8 cellular contexts compared by ENCODE assay signal in the genomic region with DNA sequence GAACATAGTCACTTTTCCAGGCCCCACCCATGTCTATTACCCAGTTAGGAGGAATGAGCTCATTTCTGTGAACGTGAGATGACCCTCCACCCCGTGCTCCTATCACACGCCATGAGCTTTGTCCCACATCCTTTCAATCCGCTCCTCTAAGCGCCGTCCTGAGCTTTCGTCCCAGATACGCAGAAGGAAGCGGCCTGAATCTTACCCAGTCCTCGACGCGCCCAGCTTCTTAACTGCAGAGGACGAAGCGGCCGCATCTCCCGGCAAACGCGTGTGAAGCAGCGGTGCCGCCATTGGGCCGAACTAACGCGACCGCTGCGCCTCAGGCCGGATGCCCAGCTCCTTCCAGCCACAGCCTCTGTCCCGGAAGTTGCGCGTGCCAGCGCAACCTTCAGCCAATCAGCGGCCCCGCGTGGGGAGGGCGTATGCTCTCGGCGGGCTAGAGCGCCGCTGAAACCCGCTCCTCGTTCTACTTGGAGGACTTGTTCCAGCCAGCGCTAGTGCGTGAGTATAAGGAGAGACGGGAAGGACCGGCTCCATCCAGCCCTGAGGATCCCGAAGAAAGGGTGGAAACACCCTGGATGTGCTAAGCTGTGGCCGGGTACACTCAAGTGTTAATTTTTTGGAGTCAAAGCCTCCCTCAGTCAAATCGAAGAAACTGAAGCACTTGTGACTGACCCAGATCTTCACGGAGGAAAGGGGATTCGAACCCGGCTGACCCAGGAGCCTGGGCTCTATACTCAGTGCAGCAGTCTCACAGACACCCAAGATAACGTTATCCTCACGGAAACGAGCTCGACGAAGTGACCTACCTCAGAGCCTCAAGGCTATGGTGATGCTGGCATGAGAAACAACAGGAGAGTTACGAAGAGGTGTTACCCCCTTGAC. TPM values are rescaled to one million over a fixed set of nuclear protein-coding genes. Genes with fewer than 3 reads are reported as not detected.
DNase-seq lines count a peak whose midpoint lies in the region; ATAC-seq, FAIRE-seq and TF ChIP-seq lines count a peak whose summit lies in the region.
"Not testable (repeated sequence)": the region's sequence is repeated elsewhere in the genome, so short reads cannot be mapped to it uniquely, and the experiment has no call there.

RRN3 (minus strand) TSS at position 333 of the 888 bp plus-strand sequence; CDS start at position 294, 39 bp downstream.

- peak within 1 kb of the TSS; percentile 85 to 88 for H3K4me3 ChIP-seq in kidney (ENCODE audit: low read length in 2 of 2)

- H3K36me3 ChIP-seq in kidney (ENCODE audit: control insufficient read depth in 1 of 2, insufficient read depth in 2 of 2, low read length in 2 of 2), result not testable (repeated sequence)

- ATAC-seq in HG03432 (IDR thresholded peaks at IDR 0.05; ENCODE audit: unreplicated experiment), result peak; percentile 97

- not testable (repeated sequence) for FAIRE-seq in kidney (lab: Jason Lieb, UNC)

- H3K4me1 ChIP-seq in kidney (ENCODE audit: control insufficient read depth in 1 of 2, insufficient read depth in 1 of 2, low read depth in 1 of 2, low read length in 2 of 2), result not testable (repeated sequence)

- not testable (repeated sequence) for TF ChIP-seq CTCF in kidney (IDR thresholded peaks at IDR 0.05; ENCODE audit: borderline replicate concordance, extremely low read depth, insufficient read depth)

- not testable (repeated sequence) for H3K9me3 ChIP-seq in kidney (ENCODE audit: control insufficient read depth in 1 of 2, low read length in 2 of 2)

- intact Hi-C loops in kidney (cut with DNase I), result not testable (repeated sequence)

- DNase-seq in AML-193 (lab: John Stamatoyannopoulos, UW) (peak; percentile 72 to 82), NCI-H460 (ENCODE audit: extremely low read depth, low read depth) (peak; percentile 90), cerebellum (ENCODE audit: low spot score) (peak; percentile 88), kidney (peak; percentile 97)
- DNase-seq in activated CD4-positive, alpha-beta T cell treated with anti-CD3 and anti-CD28 coated beads for 1 hour, result peak; percentile 76
- peak; percentile 92 for DNase-seq in stimulated activated CD4-positive, alpha-beta T cell treated with anti-CD3 and anti-CD28 coated beads, Interleukin-15, amount 100 ng/mL, for 24 hours

- peak; percentile 88 for TF ChIP-seq POLR2A in GM19193 (IDR thresholded peaks at IDR 0.05; ENCODE audit: extremely low read depth, insufficient read depth, insufficient read length)

- H3K27ac ChIP-seq in kidney (ENCODE audit: low read depth in 2 of 2, low read length in 2 of 2), result peak within 1 kb of the TSS; percentile 76 to 87

- H3K9ac ChIP-seq in kidney (ENCODE audit: low read length in 2 of 2), result peak within 1 kb of the TSS; percentile 55 to 89

RNA-seq across cellular contexts. Expression of gene RRN3, which starts in this region (rescaled TPM):
- 62.1 and 63.2 TPM in 2 replicates for total RNA-seq in NCI-H460 (2014; rRNA removed; shearing (Covaris generic))
- polyA plus RNA-seq in NCI-H460 (2014; cell fraction: nucleus; rRNA removed), result 32.8 and 49.1 TPM in 2 replicates
- total RNA-seq in cerebellum (46.9 TPM), kidney (24.7 TPM)
- 12.3 TPM for polyA plus RNA-seq in kidney (ENCODE audit: insufficient read depth, low read depth, low replicate concordance)

Comparison
In these comparisons a context has a peak if more than half of its experiments do, and no peak if none do; other contexts are left out.
1. Peak in every context shown above with its lines: DNase-seq, ATAC-seq, H3K4me3 ChIP-seq and H3K27ac ChIP-seq.